ENCODE assay signal across 10 cellular contexts in genomic region chr20:1377341-1377871, GRCh38. TPM values are rescaled to one million over a fixed set of nuclear protein-coding genes. Genes with fewer than 3 reads are reported as not detected.
DNase-seq lines count a peak whose midpoint lies in the region; ATAC-seq and TF ChIP-seq lines count a peak whose summit lies in the region.
"Had no signal": no experiment of that assay in that cellular context is flagged by ENCODE, and none has a peak within 500 bp of the region (broad histone marks: within the 10 kb centered on the region; RNA-seq: fewer than 3 reads in every experiment).

No MANE protein-coding gene starts in this region.

- no peak overlapping the region for H4K8ac ChIP-seq in mesendoderm (ENCODE audit: low read depth, low read length)

- no peaks in the 10 kb centered on the region for H3K9me3 Mint-ChIP-seq in Calu3 (ENCODE audit: low read depth, unreplicated experiment)
- H3K9me3 Mint-ChIP-seq in activated naive CD8-positive, alpha-beta T cell treated with anti-CD3 and anti-CD28 coated beads, Interleukin-2, amount 50 U/mL, for 24 hours = no peaks in the 10 kb centered on the region
- H3K9me3 Mint-ChIP-seq: T-cell had no signal

- H3K27me3 ChIP-seq in neutrophil = no peaks in the 10 kb centered on the region
- no peaks in the 10 kb centered on the region for H3K27me3 ChIP-seq in mesendoderm (ENCODE audit: insufficient read depth, low read length, poor library complexity)
- no peaks in the 10 kb centered on the region for H3K27me3 ChIP-seq in tibial nerve

- H3K4me3 Mint-ChIP-seq in Calu3 (ENCODE audit: low read depth, unreplicated experiment) = peak overlapping the region; percentile 41
- peak overlapping the region; percentile 37 for H3K4me3 Mint-ChIP-seq in activated naive CD8-positive, alpha-beta T cell treated with anti-CD3 and anti-CD28 coated beads, Interleukin-2, amount 50 U/mL, for 24 hours

- TF ChIP-seq CTCF in Calu3 (IDR thresholded peaks at IDR 0.05; ENCODE audit: unreplicated experiment) (no peak), neutrophil (IDR thresholded peaks at IDR 0.05) (no peak), tibial nerve (IDR thresholded peaks at IDR 0.05) (no peak)

- no peak overlapping the region for H3K23ac ChIP-seq in mesendoderm (ENCODE audit: low read length)

- H3K27ac ChIP-seq in neutrophil = peak overlapping the region; percentile 88
- no peak overlapping the region for H3K27ac ChIP-seq in mesendoderm (ENCODE audit: low read depth, low read length)
- H3K27ac ChIP-seq in tibial nerve = peak overlapping the region in 2 of 4 donors; percentile 2 to 21

- BruUV-seq in Calu3 (replicated peaks; lab: Mats Ljungman, UMichigan) = no TSS peak

- no peak overlapping the region for H2BK15ac ChIP-seq in mesendoderm (replicated peaks; ENCODE audit: low read depth)

- no peak overlapping the region for H3K4me2 ChIP-seq in mesendoderm (ENCODE audit: low read length)

- peaks cover 61% of the 10 kb centered on the region for H3K79me2 ChIP-seq in mesendoderm (ENCODE audit: control insufficient read depth, insufficient read depth, low read length)

- H3K9me3 ChIP-seq in neutrophil (no peaks in the 10 kb centered on the region), tibial nerve (no peaks in the 10 kb centered on the region)

- H3K27ac Mint-ChIP-seq in Calu3 (ENCODE audit: unreplicated experiment) = peak overlapping the region; percentile 39
- H3K27ac Mint-ChIP-seq in activated naive CD8-positive, alpha-beta T cell treated with anti-CD3 and anti-CD28 coated beads, Interleukin-2, amount 50 U/mL, for 24 hours = peak overlapping the region; percentile 84

- peak; percentile 48 for ATAC-seq in HG02588 (IDR thresholded peaks at IDR 0.05; ENCODE audit: unreplicated experiment)
- ATAC-seq in activated naive CD8-positive, alpha-beta T cell treated with anti-CD3 and anti-CD28 coated beads, Interleukin-2, amount 50 U/mL, for 24 hours = peak; percentile 76
- ATAC-seq in GM19452 (IDR thresholded peaks at IDR 0.05; ENCODE audit: unreplicated experiment) = no peak
- ATAC-seq: T-cell had no signal

- no CpG with 5 or more reads among the region's 5 CpGs for WGBS in mesendoderm (ENCODE audit: extremely low coverage, insufficient coverage, low lambda C conversion rate)
- 78 to 79% methylated on average over 5 of the region's 5 CpGs for WGBS in tibial nerve, 2 donors

- no peak overlapping the region for H4K5ac ChIP-seq in mesendoderm (ENCODE audit: low read length)

- no peak for TF ChIP-seq POLR2A in tibial nerve (IDR thresholded peaks at IDR 0.05)

- peaks cover 43% of the 10 kb centered on the region for H3K79me1 ChIP-seq in mesendoderm (ENCODE audit: low read length)

- H3K36me3 ChIP-seq in neutrophil (peaks cover 21% of the 10 kb centered on the region), mesendoderm (ENCODE audit: control insufficient read depth, insufficient read depth, low read length) (no peaks in the 10 kb centered on the region), tibial nerve (peaks cover 0 to 8% (median 0%) of the 10 kb centered on the region in 3 donors)

- peaks cover 16% of the 10 kb centered on the region for H3K36me3 Mint-ChIP-seq in Calu3 (ENCODE audit: insufficient read depth, unreplicated experiment)
- peaks cover 53% of the 10 kb centered on the region for H3K36me3 Mint-ChIP-seq in activated naive CD8-positive, alpha-beta T cell treated with anti-CD3 and anti-CD28 coated beads, Interleukin-2, amount 50 U/mL, for 24 hours (ENCODE audit: low read depth)

- peaks cover 92 to 97% of the 10 kb centered on the region in 2 experiments for H3K4me1 ChIP-seq in neutrophil (ENCODE audit: control insufficient read depth in 1 of 2, insufficient read depth in 1 of 2, low read depth in 1 of 2, low read length in 1 of 2)
- no peaks in the 10 kb centered on the region for H3K4me1 ChIP-seq in mesendoderm (ENCODE audit: control insufficient read depth, low read depth, low read length)
- H3K4me1 ChIP-seq in tibial nerve = peaks cover 3 to 94% (median 48%) of the 10 kb centered on the region in 4 donors

- H3K9ac ChIP-seq in mesendoderm (ENCODE audit: low read length) = no peak overlapping the region

- H2AK5ac ChIP-seq in mesendoderm (ENCODE audit: low read length) = no peak overlapping the region

- H3K27me3 Mint-ChIP-seq in Calu3 (ENCODE audit: unreplicated experiment) = no peaks in the 10 kb centered on the region
- H3K27me3 Mint-ChIP-seq in activated naive CD8-positive, alpha-beta T cell treated with anti-CD3 and anti-CD28 coated beads, Interleukin-2, amount 50 U/mL, for 24 hours = no peaks in the 10 kb centered on the region
- H3K27me3 Mint-ChIP-seq: T-cell had no signal

- intact Hi-C loops in Calu3 (cut with micrococcal nuclease; ENCODE audit: unreplicated experiment) = no loop called here

- H3K4me3 ChIP-seq in neutrophil (ENCODE audit: low read depth in 1 of 2, low read length in 1 of 2) = peak overlapping the region; percentile 16 to 42
- H3K4me3 ChIP-seq in mesendoderm (ENCODE audit: low read length) = no peak overlapping the region
- H3K4me3 ChIP-seq in tibial nerve = no peak overlapping the region

- DNase-seq in Calu3 (no peak), mesendoderm (no peak), islet precursor cell (no peak), tibial nerve (ENCODE audit: low spot score in 2 of 2) (no peak)
- no peak for DNase-seq in activated naive CD8-positive, alpha-beta T cell treated with anti-CD3 and anti-CD28 coated beads, Interleukin-2, amount 50 U/mL, for 24 hours
- DNase-seq: anterior cingulate cortex, T-cell had no signal

- no peak overlapping the region for H3K18ac ChIP-seq in mesendoderm (ENCODE audit: low read length)

- TF ChIP-seq EP300 in tibial nerve (IDR thresholded peaks at IDR 0.05) = no peak

- peaks cover 24% of the 10 kb centered on the region for H3K4me1 Mint-ChIP-seq in Calu3 (ENCODE audit: low read depth, unreplicated experiment)
- peaks cover 85% of the 10 kb centered on the region for H3K4me1 Mint-ChIP-seq in activated naive CD8-positive, alpha-beta T cell treated with anti-CD3 and anti-CD28 coated beads, Interleukin-2, amount 50 U/mL, for 24 hours

- no peak overlapping the region for H3K56ac ChIP-seq in mesendoderm (ENCODE audit: low read length)

- H2BK5ac ChIP-seq in mesendoderm (ENCODE audit: low read length) = no peak overlapping the region

- no peak overlapping the region for H2BK120ac ChIP-seq in mesendoderm (ENCODE audit: low read depth, low read length)

- no peak overlapping the region for H3K4ac ChIP-seq in mesendoderm (ENCODE audit: low read depth, low read length)

- CTCF ChIA-PET in Calu3 (lab: Charles Lee) = interaction anchor here (0.6 to 1.0 kb wide), 3 partner anchors 15 to 127 kb away, joined by 3 to 4 read pairs (median 3); no protein-coding TSS in a partner anchor

RNA-seq across cellular contexts. Expression of gene FKBP1A, which starts 15.4 kb away (rescaled TPM):
- 166 and 173 TPM in 2 replicates for total RNA-seq in Calu3 (2022)
- 234 TPM for polyA plus RNA-seq in mesendoderm (2013, experiment 1 of 2)
- polyA plus RNA-seq in mesendoderm (2013, experiment 2 of 2) = 233 TPM
- 100 to 1,000 TPM in 3 of 4 donors, 10 to 100 TPM in 1; 92.2 to 172 (median 130) TPM for total RNA-seq in tibial nerve

RNA-seq across cellular contexts. Expression of gene SDCBP2, which starts 48.5 kb away (rescaled TPM):
- total RNA-seq in Calu3 (2022) (8.2 and 18.9 TPM in 2 replicates), tibial nerve (1 to 10 TPM; 1.9 to 4.2 (median 2.9) TPM)
- polyA plus RNA-seq in mesendoderm (2013, experiment 1 of 2) = 1.2 TPM
- 1.1 TPM for polyA plus RNA-seq in mesendoderm (2013, experiment 2 of 2)

Comparison
In these comparisons a context has a peak if more than half of its experiments do, and no peak if none do; other contexts are left out.
1. H3K4me3 ChIP-seq: peak in neutrophil (2 of 2); none in mesendoderm (single experiment) and tibial nerve (0 of 4).